Comparison of ENCODE assay signal across 27 cellular contexts in the genomic region with DNA sequence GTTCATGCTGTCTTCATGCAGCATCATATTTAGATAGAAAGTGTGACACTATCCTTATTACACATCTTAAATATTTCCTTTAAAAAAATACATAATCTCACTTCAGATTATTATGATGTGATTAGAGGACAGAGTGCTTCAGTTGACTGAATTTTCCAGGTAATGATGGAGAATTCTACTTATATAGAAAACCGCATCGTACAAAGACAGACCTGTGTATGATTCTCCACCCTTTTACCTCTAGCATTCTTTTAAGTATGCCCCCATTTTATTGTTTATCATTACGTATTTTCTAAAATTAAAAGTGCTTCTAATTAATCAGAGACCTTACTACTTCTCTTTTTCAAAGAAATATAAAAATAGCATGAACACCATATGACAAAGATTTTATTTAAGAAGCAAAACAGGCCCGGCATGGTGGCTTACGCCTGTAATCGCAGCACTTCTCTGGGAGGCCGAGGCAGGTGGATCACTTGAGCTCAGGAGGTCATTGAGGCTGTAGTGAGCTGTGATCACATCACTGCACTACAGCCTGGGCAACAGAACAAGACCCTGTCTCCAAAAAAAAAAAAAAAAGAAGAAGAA.
"Had no signal": no experiment of that assay in that cellular context is flagged by ENCODE, and none has a peak within 500 bp of the region (broad histone marks: within the 10 kb centered on the region; RNA-seq: fewer than 3 reads in every experiment).

No MANE protein-coding gene starts in this region.

- H3K27me3 ChIP-seq: breast epithelium, Peyer's patch, SJCRH30 had no signal

- ATAC-seq: K562, WTC11 had no signal

- H3K27me3 Mint-ChIP-seq: activated CD4-positive, alpha-beta memory T cell treated with anti-CD3 and anti-CD28 coated beads, Interleukin-2, amount 10 ng/mL, durations not matched to agents 7 days and 5 days; activated CD4-positive, alpha-beta T cell treated with anti-CD3 and anti-CD28 coated beads for 36 hours; activated naive CD4-positive, alpha-beta T cell treated with anti-CD3 and anti-CD28 coated beads, Interleukin-2, amount 50 U/mL, for 24 hours had no signal

- H3K9me3 Mint-ChIP-seq: activated CD4-positive, alpha-beta memory T cell treated with anti-CD3 and anti-CD28 coated beads, Interleukin-2, amount 10 ng/mL, durations not matched to agents 7 days and 5 days; activated naive CD4-positive, alpha-beta T cell treated with anti-CD3 and anti-CD28 coated beads, Interleukin-2, amount 50 U/mL, for 24 hours; T-helper 2 cell treated with Interferon-gamma antibody and Interleukin-4, amounts not matched to agents 5 μg/mL and 100 μg/mL, for 36 hours; WTC11 had no signal

- H3K4me2 ChIP-seq: SK-N-SH had no signal

- H3K4me3 ChIP-seq: breast epithelium, K562, Peyer's patch, SJCRH30 had no signal

- H3K4me1 ChIP-seq: breast epithelium, Peyer's patch had no signal

- DNase-seq: activated CD4-positive, alpha-beta memory T cell treated with anti-CD3 and anti-CD28 coated beads, Interleukin-2, amount 10 ng/mL, durations not matched to agents 7 days and 5 days; activated CD4-positive, alpha-beta T cell treated with anti-CD3 and anti-CD28 coated beads for 36 hours; activated CD4-positive, alpha-beta T cell treated with anti-CD3 and anti-CD28 coated beads, Interleukin-2, amount 50 U/mL, for 1 hour; activated CD8-positive, alpha-beta memory T cell treated with anti-CD3 and anti-CD28 coated beads, Interleukin-2, amount 50 U/mL, for 48 hours; activated effector memory CD4-positive, alpha-beta T cell treated with Interleukin-2 at 50 U/mL for 16 hours; activated naive CD4-positive, alpha-beta T cell; activated T-cell treated with anti-CD3 and anti-CD28 coated beads, Interleukin-2, amount 50 U/mL, for 1 hour; aorta; Karpas-422; NCI-H1105 treated with DMSO at 0.1 percent for 48 hours; NCI-H1436 treated with DMSO at 0.1 percent for 48 hours; NCI-H187; NCI-H2081; NCI-H510A treated with DMSO at 0.1 percent for 48 hours; NCI-H69; NK-92 treated with Interleukin-12 subunit alpha and Interleukin-12 subunit beta, amount 100 ng/mL, for 24 hours; Peyer's patch; Right ventricle myocardium superior; SK-N-SH; T-helper 1 cell had no signal

- H3K4me3 Mint-ChIP-seq: activated CD4-positive, alpha-beta memory T cell treated with anti-CD3 and anti-CD28 coated beads, Interleukin-2, amount 10 ng/mL, durations not matched to agents 7 days and 5 days; activated CD4-positive, alpha-beta T cell treated with anti-CD3 and anti-CD28 coated beads for 36 hours; activated naive CD4-positive, alpha-beta T cell treated with anti-CD3 and anti-CD28 coated beads, Interleukin-2, amount 50 U/mL, for 24 hours; T-helper 2 cell treated with Interferon-gamma antibody and Interleukin-4, amounts not matched to agents 5 μg/mL and 100 μg/mL, for 36 hours; WTC11 had no signal

- H3K36me3 Mint-ChIP-seq: WTC11 had no signal

- H3K27ac Mint-ChIP-seq: activated naive CD4-positive, alpha-beta T cell treated with anti-CD3 and anti-CD28 coated beads, Interleukin-2, amount 50 U/mL, for 24 hours; WTC11 had no signal

- H3K9me3 ChIP-seq: breast epithelium, Peyer's patch, SJCRH30, SK-N-SH had no signal

- H3K36me3 ChIP-seq: breast epithelium, Peyer's patch, SJCRH30 had no signal

- H3K9me2 ChIP-seq: SK-N-SH had no signal

- H3K27ac ChIP-seq: breast epithelium, Peyer's patch, RWPE1, SJCRH30 had no signal
